ENCODE assay signal across 14 cellular contexts in genomic region chr20:48750376-48750775, GRCh38.
DNase-seq lines count a peak whose midpoint lies in the region; ATAC-seq and TF ChIP-seq lines count a peak whose summit lies in the region.
"Had no signal": no experiment of that assay in that cellular context is flagged by ENCODE, and none has a peak within 500 bp of the region (broad histone marks: within the 10 kb centered on the region; RNA-seq: fewer than 3 reads in every experiment).

No MANE protein-coding gene starts in this region.

- CTCF ChIA-PET in activated CD8-positive, alpha-beta memory T cell treated with anti-CD3 and anti-CD28 coated beads, Interleukin-2, amount 10 ng/mL, durations not matched to agents 7 days and 5 days (lab: Charles Lee) = interaction anchor here (1.3 kb wide), 2 partner anchors 10 kb away, joined by 5 to 8 read pairs; no protein-coding TSS in a partner anchor
- CTCF ChIA-PET in WTC11 (lab: Charles Lee) = interaction anchor here (1.1 to 3.1 kb wide), 5 partner anchors 44 to 155 kb away, joined by 5 to 26 read pairs (median 6); no protein-coding TSS in a partner anchor

- H3K27me3 Mint-ChIP-seq in activated CD8-positive, alpha-beta memory T cell treated with anti-CD3 and anti-CD28 coated beads, Interleukin-2, amount 10 ng/mL, durations not matched to agents 7 days and 5 days = no peaks in the 10 kb centered on the region
- H3K27me3 Mint-ChIP-seq in WTC11 (ENCODE audit: low read depth) = no peaks in the 10 kb centered on the region
- no peaks in the 10 kb centered on the region for H3K27me3 Mint-ChIP-seq in effector memory CD8-positive, alpha-beta T cell
- H3K27me3 Mint-ChIP-seq in stimulated activated memory B cell treated with anti-CD40 and anti-IgM and Interleukin-4, amounts not matched to agents 10 μg/mL and 1 μg/mL and 100 μg/mL, for 72 hours = no peaks in the 10 kb centered on the region

- POLR2A ChIA-PET in WTC11 (lab: Charles Lee) = no interaction called here

- H3K4me1 Mint-ChIP-seq in activated CD8-positive, alpha-beta memory T cell treated with anti-CD3 and anti-CD28 coated beads, Interleukin-2, amount 10 ng/mL, durations not matched to agents 7 days and 5 days = peaks cover 71% of the 10 kb centered on the region
- peaks cover 86% of the 10 kb centered on the region for H3K4me1 Mint-ChIP-seq in WTC11
- peaks cover 57 to 78% of the 10 kb centered on the region in 2 donors for H3K4me1 Mint-ChIP-seq in effector memory CD8-positive, alpha-beta T cell (ENCODE audit: low read depth in 2 of 2)
- H3K4me1 Mint-ChIP-seq in stimulated activated memory B cell treated with anti-CD40 and anti-IgM and Interleukin-4, amounts not matched to agents 10 μg/mL and 1 μg/mL and 100 μg/mL, for 72 hours = peaks cover 70% of the 10 kb centered on the region

- DNase-seq in activated CD8-positive, alpha-beta memory T cell treated with anti-CD3 and anti-CD28 coated beads, Interleukin-2, amount 10 ng/mL, durations not matched to agents 7 days and 5 days = no peak
- no peak for DNase-seq in activated CD8-positive, alpha-beta memory T cell treated with anti-CD3 and anti-CD28 coated beads for 24 hours
- DNase-seq in WTC11 (ENCODE audit: low spot score) = no peak
- DNase-seq in effector memory CD8-positive, alpha-beta T cell = no peak
- DNase-seq in HuH-7 (ENCODE audit: low spot score) = no peak
- DNase-seq in medulla oblongata (ENCODE audit: extremely low spot score) = no peak
- no peak for DNase-seq in dermis blood vessel endothelial cell
- DNase-seq: Calu3; NCI-H1105; NCI-H2171; NK-92 treated with Interleukin-12 subunit alpha and Interleukin-12 subunit beta, amount 100 ng/mL, for 24 hours; pancreas; small intestine had no signal

- H3K9me3 Mint-ChIP-seq in activated CD8-positive, alpha-beta memory T cell treated with anti-CD3 and anti-CD28 coated beads, Interleukin-2, amount 10 ng/mL, durations not matched to agents 7 days and 5 days (ENCODE audit: low read depth) = no peaks in the 10 kb centered on the region
- H3K9me3 Mint-ChIP-seq in WTC11 = peaks cover 13% of the 10 kb centered on the region
- no peaks in the 10 kb centered on the region for H3K9me3 Mint-ChIP-seq in effector memory CD8-positive, alpha-beta T cell
- no peaks in the 10 kb centered on the region for H3K9me3 Mint-ChIP-seq in stimulated activated memory B cell treated with anti-CD40 and anti-IgM and Interleukin-4, amounts not matched to agents 10 μg/mL and 1 μg/mL and 100 μg/mL, for 72 hours

- peak overlapping the region; percentile 82 for H3K27ac Mint-ChIP-seq in activated CD8-positive, alpha-beta memory T cell treated with anti-CD3 and anti-CD28 coated beads, Interleukin-2, amount 10 ng/mL, durations not matched to agents 7 days and 5 days
- no peak overlapping the region for H3K27ac Mint-ChIP-seq in WTC11
- peak overlapping the region; percentile 86 to 92 for H3K27ac Mint-ChIP-seq in effector memory CD8-positive, alpha-beta T cell
- H3K27ac Mint-ChIP-seq in stimulated activated memory B cell treated with anti-CD40 and anti-IgM and Interleukin-4, amounts not matched to agents 10 μg/mL and 1 μg/mL and 100 μg/mL, for 72 hours = peak overlapping the region; percentile 82

- H3K4me3 Mint-ChIP-seq in activated CD8-positive, alpha-beta memory T cell treated with anti-CD3 and anti-CD28 coated beads, Interleukin-2, amount 10 ng/mL, durations not matched to agents 7 days and 5 days = no peak overlapping the region
- H3K4me3 Mint-ChIP-seq in WTC11 = no peak overlapping the region
- peak overlapping the region; percentile 79 to 85 for H3K4me3 Mint-ChIP-seq in effector memory CD8-positive, alpha-beta T cell
- no peak overlapping the region for H3K4me3 Mint-ChIP-seq in stimulated activated memory B cell treated with anti-CD40 and anti-IgM and Interleukin-4, amounts not matched to agents 10 μg/mL and 1 μg/mL and 100 μg/mL, for 72 hours

- TF ChIP-seq CTCF in WTC11 (IDR thresholded peaks at IDR 0.05) = no peak

- no peak for ATAC-seq in activated CD8-positive, alpha-beta memory T cell treated with anti-CD3 and anti-CD28 coated beads, Interleukin-2, amount 10 ng/mL, durations not matched to agents 7 days and 5 days
- no peak for ATAC-seq in WTC11
- no peak for ATAC-seq in effector memory CD8-positive, alpha-beta T cell (replicated peaks)
- no peak for ATAC-seq in stimulated activated memory B cell treated with anti-CD40 and anti-IgM and Interleukin-4, amounts not matched to agents 10 μg/mL and 1 μg/mL and 100 μg/mL, for 72 hours

- peaks cover 56% of the 10 kb centered on the region for H3K36me3 Mint-ChIP-seq in activated CD8-positive, alpha-beta memory T cell treated with anti-CD3 and anti-CD28 coated beads, Interleukin-2, amount 10 ng/mL, durations not matched to agents 7 days and 5 days
- peaks cover 3% of the 10 kb centered on the region; the same call in 1 of the 2 replicates for H3K36me3 Mint-ChIP-seq in WTC11
- peaks cover 34% of the 10 kb centered on the region for H3K36me3 Mint-ChIP-seq in effector memory CD8-positive, alpha-beta T cell (ENCODE audit: insufficient read depth)
- peaks cover 37% of the 10 kb centered on the region for H3K36me3 Mint-ChIP-seq in stimulated activated memory B cell treated with anti-CD40 and anti-IgM and Interleukin-4, amounts not matched to agents 10 μg/mL and 1 μg/mL and 100 μg/mL, for 72 hours

TF ChIP-seq in WTC11, 78 proteins besides CTCF, POLR2A, EP300 and RAD21:
- no peak for TF ChIP-seq JAZF1 (CRISPR knock-in tag; IDR thresholded peaks at IDR 0.05)
- TF ChIP-seq ZNF396 (CRISPR knock-in tag; IDR thresholded peaks at IDR 0.05; ENCODE audit: borderline replicate concordance) = no peak
- no peak for TF ChIP-seq TCF7 (CRISPR knock-in tag; IDR thresholded peaks at IDR 0.05; ENCODE audit: low read depth)
- TF ChIP-seq, protein P1, sequence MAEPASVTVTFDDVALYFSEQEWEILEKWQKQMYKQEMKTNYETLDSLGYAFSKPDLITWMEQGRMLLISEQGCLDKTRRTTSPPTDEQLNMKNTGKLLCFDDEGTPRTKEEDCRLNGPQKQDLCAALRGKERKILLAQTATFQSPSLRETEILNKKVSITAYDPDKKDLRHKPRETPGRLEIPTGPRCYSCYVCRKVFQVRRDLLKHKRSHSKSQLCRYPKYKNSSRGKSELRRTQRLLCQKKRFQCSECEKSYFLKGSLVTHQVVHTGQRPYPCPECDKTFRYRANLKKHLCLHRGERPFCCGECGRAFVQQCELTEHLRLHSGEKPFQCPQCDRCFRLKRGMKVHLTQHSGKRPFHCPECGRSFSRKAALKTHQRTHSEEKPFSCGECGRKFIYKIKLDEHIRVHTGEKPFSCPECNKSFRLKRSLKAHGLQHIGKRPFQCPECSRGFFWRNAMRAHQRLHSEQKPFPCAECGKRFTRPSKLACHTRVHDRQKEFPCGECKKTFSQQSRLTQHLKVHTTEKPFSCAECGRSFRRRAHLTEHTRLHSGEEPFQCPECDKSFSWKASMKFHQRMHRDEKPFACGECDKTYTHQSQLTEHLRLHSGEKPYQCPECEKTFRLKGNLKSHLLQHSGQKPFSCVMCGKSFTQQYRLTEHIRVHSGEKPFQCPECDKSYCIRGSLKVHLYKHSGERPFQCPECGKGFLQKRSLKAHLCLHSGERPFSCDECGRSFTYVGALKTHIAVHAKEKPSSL (CRISPR knock-in tag; conservative IDR thresholded peaks at IDR 0.05) = no peak
- TF ChIP-seq STAT6 (CRISPR knock-in tag; conservative IDR thresholded peaks at IDR 0.05; ENCODE audit: low read depth) = no peak
- TF ChIP-seq GTF2I (CRISPR knock-in tag; conservative IDR thresholded peaks at IDR 0.05) = peak; percentile 51; the same call in 1 of the 2 replicates

Comparison
In these comparisons a context has a peak if more than half of its experiments do, and no peak if none do; other contexts are left out.
1. H3K4me3 Mint-ChIP-seq: peak in effector memory CD8-positive, alpha-beta T cell (2 of 2); none in activated CD8-positive, alpha-beta memory T cell treated with anti-CD3 and anti-CD28 coated beads, Interleukin-2, amount 10 ng/mL, durations not matched to agents 7 days and 5 days (single experiment), WTC11 (single experiment) and stimulated activated memory B cell treated with anti-CD40 and anti-IgM and Interleukin-4, amounts not matched to agents 10 μg/mL and 1 μg/mL and 100 μg/mL, for 72 hours (single experiment).